In the genomic region with DNA sequence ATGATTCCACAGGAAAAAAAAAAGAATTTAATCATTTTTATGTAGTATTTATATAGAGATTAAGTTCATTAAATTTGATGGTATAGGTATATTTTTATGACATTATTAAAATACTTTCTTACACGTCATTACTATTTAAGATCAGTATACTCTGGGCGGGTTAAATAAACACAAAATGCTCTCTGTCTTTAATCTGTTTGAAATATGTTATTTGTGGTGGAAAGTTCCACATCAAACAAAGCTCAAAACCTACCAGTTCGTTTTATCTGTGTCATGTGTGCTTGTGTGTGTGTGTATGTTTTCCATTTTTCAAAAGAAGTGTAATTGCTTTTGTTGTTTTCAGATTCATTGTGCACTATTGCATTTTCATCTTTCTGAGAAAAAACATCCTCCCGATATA, we compare ENCODE assay signal across 22 cellular contexts.
DNase-seq lines count a peak whose midpoint lies in the region; ATAC-seq, FAIRE-seq and TF ChIP-seq lines count a peak whose summit lies in the region.
"Had no signal": no experiment of that assay in that cellular context is flagged by ENCODE, and none has a peak within 500 bp of the region (broad histone marks: within the 10 kb centered on the region; RNA-seq: fewer than 3 reads in every experiment).

No MANE protein-coding gene starts in this region.

- H3K27me3 Mint-ChIP-seq in WTC11 (ENCODE audit: low read depth), result no peaks in the 10 kb centered on the region
- H3K27me3 Mint-ChIP-seq: B cell; CD4-positive, alpha-beta T cell had no signal

- H3K9ac ChIP-seq in DND-41 (ENCODE audit: low read depth, low read length), result no peak overlapping the region
- H3K9ac ChIP-seq: BLaER1 treated with 17β-estradiol and CSF1 and Interleukin-3, amounts not matched to agents 10 nM and 100 nM had no signal

- WGBS in prostate gland, result 61% methylated on average over 4 of the region's 4 CpGs

- H3K27me3 ChIP-seq in DND-41 (ENCODE audit: insufficient read depth, low read length, poor library complexity) (no peaks in the 10 kb centered on the region), prostate gland (replicated peaks; ENCODE audit: insufficient read depth) (no peaks in the 10 kb centered on the region)
- H3K27me3 ChIP-seq: BLaER1 treated with 17β-estradiol and CSF1 and Interleukin-3, amounts not matched to agents 10 nM and 100 nM had no signal

- DNase-seq in DND-41 (no peak), frontal cortex (ENCODE audit: low spot score in 2 of 2) (no peak), WTC11 (ENCODE audit: low spot score) (no peak), prostate gland (ENCODE audit: low spot score) (no peak)
- DNase-seq: 8988T; AML-193; Caco-2; Calu3; CD4-positive, alpha-beta T cell; CD8-positive, alpha-beta T cell; DMS79 treated with DMSO at 0.1 percent for 48 hours; EL; GDM1 had no signal

- CTCF ChIA-PET in WTC11 (lab: Charles Lee), result no interaction called here

- H3K4me3 ChIP-seq in DND-41 (ENCODE audit: low read depth in 1 of 2, low read length in 2 of 2) (no peak overlapping the region), prostate gland (no peak overlapping the region)
- H3K4me3 ChIP-seq: A549; BLaER1 treated with 17β-estradiol and CSF1 and Interleukin-3, amounts not matched to agents 10 nM and 100 nM; GM12878 had no signal

- H3K79me2 ChIP-seq in DND-41 (ENCODE audit: insufficient read depth, low read length), result no peaks in the 10 kb centered on the region

- H3K4me1 ChIP-seq in DND-41 (ENCODE audit: insufficient read depth, low read length) (no peaks in the 10 kb centered on the region), prostate gland (replicated peaks) (no peaks in the 10 kb centered on the region)
- H3K4me1 ChIP-seq: A549; BLaER1 treated with 17β-estradiol and CSF1 and Interleukin-3, amounts not matched to agents 10 nM and 100 nM; Caco-2 had no signal

- H3K27ac Mint-ChIP-seq in WTC11, result no peak overlapping the region
- H3K27ac Mint-ChIP-seq: B cell; CD4-positive, alpha-beta T cell; CD8-positive, alpha-beta T cell had no signal

- no peaks in the 10 kb centered on the region for H3K9me3 ChIP-seq in DND-41 (ENCODE audit: insufficient read depth, low read length, severe bottlenecking)
- H3K9me3 ChIP-seq in prostate gland, result no peaks in the 10 kb centered on the region
- H3K9me3 ChIP-seq: A549; BLaER1 treated with 17β-estradiol and CSF1 and Interleukin-3, amounts not matched to agents 10 nM and 100 nM; Caco-2 had no signal

- intact Hi-C loops in prostate gland (cut with DNase I), result no loop called here

- no peak overlapping the region for H3K4me3 Mint-ChIP-seq in WTC11
- H3K4me3 Mint-ChIP-seq: B cell; CD4-positive, alpha-beta T cell; CD8-positive, alpha-beta T cell had no signal

- POLR2A ChIA-PET in WTC11 (lab: Charles Lee), result no interaction called here

- H3K27ac ChIP-seq in 22Rv1 (peak overlapping the region; percentile 69), DND-41 (ENCODE audit: low read length) (no peak overlapping the region), prostate gland (no peak overlapping the region)
- H3K27ac ChIP-seq: A549; BLaER1 treated with 17β-estradiol and CSF1 and Interleukin-3, amounts not matched to agents 10 nM and 100 nM; C4-2B had no signal

- no peaks in the 10 kb centered on the region for H4K20me1 ChIP-seq in DND-41 (ENCODE audit: insufficient read depth, low read length)
- H4K20me1 ChIP-seq: BLaER1 treated with 17β-estradiol and CSF1 and Interleukin-3, amounts not matched to agents 10 nM and 100 nM had no signal

- peak; percentile 61 for FAIRE-seq in frontal cortex (lab: Jason Lieb, UNC)
- FAIRE-seq: A549, D721Med, GM12878, GM12892, GM18507 had no signal

- 0 out of 2 replicates have a peak, but pooled peaks cover 3% of the 10 kb centered on the region for H3K4me1 Mint-ChIP-seq in WTC11
- H3K4me1 Mint-ChIP-seq: B cell had no signal

- no peak overlapping the region for H2AFZ ChIP-seq in DND-41 (ENCODE audit: low read depth, low read length)

- ATAC-seq in DND-41 (ENCODE audit: insufficient read depth, low read depth) (peak; percentile 70), WTC11 (no peak)
- ATAC-seq: A549; CD8-positive, alpha-beta T cell; GM12878 had no signal

- no peak overlapping the region for H3K4me2 ChIP-seq in DND-41 (ENCODE audit: insufficient read depth, low read length)
- H3K4me2 ChIP-seq: A549; BLaER1 treated with 17β-estradiol and CSF1 and Interleukin-3, amounts not matched to agents 10 nM and 100 nM had no signal

- no peaks in the 10 kb centered on the region for H3K9me3 Mint-ChIP-seq in WTC11
- H3K9me3 Mint-ChIP-seq: CD4-positive, alpha-beta T cell; CD8-positive, alpha-beta T cell had no signal

- TF ChIP-seq CTCF in 22Rv1 (IDR thresholded peaks at IDR 0.05) (no peak), DND-41 (IDR thresholded peaks at IDR 0.05; ENCODE audit: borderline replicate concordance, extremely low read depth, low read length, poor library complexity, severe bottlenecking) (no peak), WTC11 (IDR thresholded peaks at IDR 0.05) (no peak), prostate gland (IDR thresholded peaks at IDR 0.05) (no peak)

- TF ChIP-seq POLR2A in prostate gland (IDR thresholded peaks at IDR 0.05), result no peak

- no peaks in the 10 kb centered on the region for H3K36me3 Mint-ChIP-seq in WTC11
- H3K36me3 Mint-ChIP-seq: CD8-positive, alpha-beta T cell had no signal

- H3K36me3 ChIP-seq in DND-41 (ENCODE audit: insufficient read depth, low read length) (no peaks in the 10 kb centered on the region), prostate gland (no peaks in the 10 kb centered on the region)
- H3K36me3 ChIP-seq: BLaER1 treated with 17β-estradiol and CSF1 and Interleukin-3, amounts not matched to agents 10 nM and 100 nM had no signal

TF ChIP-seq in WTC11, 78 proteins besides CTCF, POLR2A, EP300 and RAD21:
- no peak for TF ChIP-seq TP53 (CRISPR knock-in tag; IDR thresholded peaks at IDR 0.05)
- no peak for TF ChIP-seq NFE2L1 (CRISPR knock-in tag; IDR thresholded peaks at IDR 0.05)
- TF ChIP-seq, protein P1, sequence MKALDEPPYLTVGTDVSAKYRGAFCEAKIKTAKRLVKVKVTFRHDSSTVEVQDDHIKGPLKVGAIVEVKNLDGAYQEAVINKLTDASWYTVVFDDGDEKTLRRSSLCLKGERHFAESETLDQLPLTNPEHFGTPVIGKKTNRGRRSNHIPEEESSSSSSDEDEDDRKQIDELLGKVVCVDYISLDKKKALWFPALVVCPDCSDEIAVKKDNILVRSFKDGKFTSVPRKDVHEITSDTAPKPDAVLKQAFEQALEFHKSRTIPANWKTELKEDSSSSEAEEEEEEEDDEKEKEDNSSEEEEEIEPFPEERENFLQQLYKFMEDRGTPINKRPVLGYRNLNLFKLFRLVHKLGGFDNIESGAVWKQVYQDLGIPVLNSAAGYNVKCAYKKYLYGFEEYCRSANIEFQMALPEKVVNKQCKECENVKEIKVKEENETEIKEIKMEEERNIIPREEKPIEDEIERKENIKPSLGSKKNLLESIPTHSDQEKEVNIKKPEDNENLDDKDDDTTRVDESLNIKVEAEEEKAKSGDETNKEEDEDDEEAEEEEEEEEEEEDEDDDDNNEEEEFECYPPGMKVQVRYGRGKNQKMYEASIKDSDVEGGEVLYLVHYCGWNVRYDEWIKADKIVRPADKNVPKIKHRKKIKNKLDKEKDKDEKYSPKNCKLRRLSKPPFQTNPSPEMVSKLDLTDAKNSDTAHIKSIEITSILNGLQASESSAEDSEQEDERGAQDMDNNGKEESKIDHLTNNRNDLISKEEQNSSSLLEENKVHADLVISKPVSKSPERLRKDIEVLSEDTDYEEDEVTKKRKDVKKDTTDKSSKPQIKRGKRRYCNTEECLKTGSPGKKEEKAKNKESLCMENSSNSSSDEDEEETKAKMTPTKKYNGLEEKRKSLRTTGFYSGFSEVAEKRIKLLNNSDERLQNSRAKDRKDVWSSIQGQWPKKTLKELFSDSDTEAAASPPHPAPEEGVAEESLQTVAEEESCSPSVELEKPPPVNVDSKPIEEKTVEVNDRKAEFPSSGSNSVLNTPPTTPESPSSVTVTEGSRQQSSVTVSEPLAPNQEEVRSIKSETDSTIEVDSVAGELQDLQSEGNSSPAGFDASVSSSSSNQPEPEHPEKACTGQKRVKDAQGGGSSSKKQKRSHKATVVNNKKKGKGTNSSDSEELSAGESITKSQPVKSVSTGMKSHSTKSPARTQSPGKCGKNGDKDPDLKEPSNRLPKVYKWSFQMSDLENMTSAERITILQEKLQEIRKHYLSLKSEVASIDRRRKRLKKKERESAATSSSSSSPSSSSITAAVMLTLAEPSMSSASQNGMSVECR (CRISPR knock-in tag; IDR thresholded peaks at IDR 0.05; ENCODE audit: borderline replicate concordance), result no peak
- TF ChIP-seq NR2C2 (CRISPR knock-in tag; IDR thresholded peaks at IDR 0.05), result no peak
- TF ChIP-seq SMAD4 (CRISPR knock-in tag; IDR thresholded peaks at IDR 0.05), result no peak
- no peak for TF ChIP-seq FOXJ3 (CRISPR knock-in tag; IDR thresholded peaks at IDR 0.05; ENCODE audit: borderline replicate concordance)
- TF ChIP-seq GTF2I (CRISPR knock-in tag; conservative IDR thresholded peaks at IDR 0.05), result no peak
- no peak for TF ChIP-seq IRF2 (CRISPR knock-in tag; IDR thresholded peaks at IDR 0.05; ENCODE audit: borderline replicate concordance, low read depth)
- TF ChIP-seq NR3C1 (CRISPR knock-in tag; conservative IDR thresholded peaks at IDR 0.05; ENCODE audit: low read depth), result no peak
- TF ChIP-seq FOXK1 (CRISPR knock-in tag; IDR thresholded peaks at IDR 0.05), result no peak
TF ChIP-seq in WTC11: peak in this region for 0.
